Comparison of ENCODE assay signal across 24 cellular contexts in genomic region chr10:49110684-49111319, GRCh38. TPM values are rescaled to one million over a fixed set of nuclear protein-coding genes. Genes with fewer than 3 reads are reported as not detected.
DNase-seq lines count a peak whose midpoint lies in the region; ATAC-seq, FAIRE-seq and TF ChIP-seq lines count a peak whose summit lies in the region.
"Had no signal": no experiment of that assay in that cellular context is flagged by ENCODE, and none has a peak within 500 bp of the region (broad histone marks: within the 10 kb centered on the region; RNA-seq: fewer than 3 reads in every experiment).

No MANE protein-coding gene starts in this region.

- H3K27me3 Mint-ChIP-seq in nephron (ENCODE audit: low read depth): peaks cover 7% of the 10 kb centered on the region

- intact Hi-C loops in left ventricle myocardium inferior (cut with micrococcal nuclease) (no loop called here), left cardiac atrium (cut with DNase I) (no loop called here), pancreas (cut with DNase I) (no loop called here)

- H3K4me1 Mint-ChIP-seq in nephron: peaks cover 82% of the 10 kb centered on the region

- TF ChIP-seq CTCF in left ventricle myocardium inferior (IDR thresholded peaks at IDR 0.05; ENCODE audit: borderline replicate concordance) (no peak), nephron (IDR thresholded peaks at IDR 0.05; ENCODE audit: unreplicated experiment in 3 of 3) (no peak), thoracic aorta (IDR thresholded peaks at IDR 0.05) (no peak), pancreas (IDR thresholded peaks at IDR 0.05) (no peak), D721Med (IDR thresholded peaks at IDR 0.05; ENCODE audit: insufficient read depth, missing control alignments) (no peak)

- H3K9me3 ChIP-seq in left ventricle myocardium inferior (replicated peaks) (no peaks in the 10 kb centered on the region), thoracic aorta (no peaks in the 10 kb centered on the region), pancreas (no peaks in the 10 kb centered on the region)

- DNase-seq in left ventricle myocardium inferior (no peak), left cardiac atrium (no peak), thoracic aorta (ENCODE audit: low spot score) (no peak), pancreas (no peak), D721Med (ENCODE audit: insufficient read length, low spot score) (no peak)
- DNase-seq: AML-193; C1 segment of cervical spinal cord; GDM1; Karpas-422; MV-4-11; NCI-H1105 treated with DMSO at 0.1 percent for 48 hours; NCI-H2029 treated with DMSO at 0.1 percent for 48 hours; NCI-H226; NCI-H510A treated with DMSO at 0.1 percent for 48 hours; NCI-H748 treated with DMSO at 0.1 percent for 48 hours; NK-92 treated with Interleukin-12 subunit alpha and Interleukin-12 subunit beta, amount 100 ng/mL, for 24 hours; SIG-M5 had no signal

- 89 to 95% methylated on average over 4 of the region's 4 CpGs for WGBS in pancreas, 2 donors

- H3K9me3 Mint-ChIP-seq in nephron: no peaks in the 10 kb centered on the region

- ATAC-seq in left cardiac atrium (no peak), thoracic aorta (ENCODE audit: insufficient number of reproducible peaks, low FRiP score, low read depth) (no peak), pancreas (no peak), HG02571 (IDR thresholded peaks at IDR 0.05; ENCODE audit: unreplicated experiment) (no peak)

- H3K27me3 ChIP-seq in left ventricle myocardium inferior (ENCODE audit: low read depth) (no peaks in the 10 kb centered on the region), thoracic aorta (replicated peaks; ENCODE audit: insufficient read depth) (no peaks in the 10 kb centered on the region), pancreas (no peaks in the 10 kb centered on the region)

- no peaks in the 10 kb centered on the region for H3K36me3 Mint-ChIP-seq in nephron (ENCODE audit: low read depth)

- H3K4me3 ChIP-seq in left ventricle myocardium inferior: peak overlapping the region; percentile 42
- no peak overlapping the region for H3K4me3 ChIP-seq in thoracic aorta
- no peak overlapping the region for H3K4me3 ChIP-seq in pancreas

- peak overlapping the region in 2 of 3 experiments; percentile 10 to 99 for H3K4me3 Mint-ChIP-seq in nephron

- peaks cover 96% of the 10 kb centered on the region for H3K4me1 ChIP-seq in left ventricle myocardium inferior
- peaks cover 47 to 87% of the 10 kb centered on the region in 2 donors for H3K4me1 ChIP-seq in thoracic aorta (ENCODE audit: control insufficient read depth in 1 of 2, low read depth in 2 of 2)
- peaks cover 0 to 3% (median 0%) of the 10 kb centered on the region in 3 donors for H3K4me1 ChIP-seq in pancreas

- H3K27ac ChIP-seq in left ventricle myocardium inferior (replicated peaks): peak overlapping the region; percentile 88
- peak overlapping the region; percentile 46 to 69 for H3K27ac ChIP-seq in thoracic aorta
- no peak overlapping the region for H3K27ac ChIP-seq in pancreas
- H3K27ac ChIP-seq: RWPE1 had no signal

- peak overlapping the region in 2 of 3 experiments; percentile 77 to 89 for H3K27ac Mint-ChIP-seq in nephron

- FAIRE-seq in pancreas (lab: Jason Lieb, UNC) (no peak), D721Med (lab: Jason Lieb, UNC) (no peak)
- FAIRE-seq: H1 had no signal

- H3K36me3 ChIP-seq in left ventricle myocardium inferior (no peaks in the 10 kb centered on the region), thoracic aorta (no peaks in the 10 kb centered on the region), pancreas (no peaks in the 10 kb centered on the region)

RNA-seq across cellular contexts. Expression of gene VSTM4, which starts 4.5 kb away (rescaled TPM):
- total RNA-seq in left ventricle myocardium inferior (21.1 TPM), left cardiac atrium (10 to 100 TPM; 17.2 to 21.0 TPM), thoracic aorta (10 to 100 TPM; 24.4 to 46.4 TPM), pancreas (1 to 10 TPM in 3 of 6 donors, under 1 TPM in 3; 0.32 to 2.4 (median 0.74) TPM)
- polyA plus RNA-seq in pancreas: under 1 TPM; 0.54 to 0.61 TPM
- total RNA-seq: M059J had no signal

RNA-seq across cellular contexts. Expression of gene FAM170B, which starts 23.0 kb away (rescaled TPM):
- not detected for total RNA-seq in left ventricle myocardium inferior
- total RNA-seq in left cardiac atrium: not detected
- total RNA-seq in thoracic aorta: not detected
- total RNA-seq in pancreas: not detected
- polyA plus RNA-seq in pancreas: not detected
- total RNA-seq: A172, H1, M059J had no signal
- polyA plus RNA-seq: AG04450, H1 had no signal

Comparison
In these comparisons a context has a peak if more than half of its experiments do, and no peak if none do; other contexts are left out.
1. H3K27ac ChIP-seq: peak in left ventricle myocardium inferior (single experiment) and thoracic aorta (2 of 2); none in pancreas (0 of 4).